ENCODE assay signal across 36 cellular contexts in genomic region chr5:62795912-62796311, GRCh38.
DNase-seq lines count a peak whose midpoint lies in the region; ATAC-seq, FAIRE-seq and TF ChIP-seq lines count a peak whose summit lies in the region.
"Had no signal": no experiment of that assay in that cellular context is flagged by ENCODE, and none has a peak within 500 bp of the region (broad histone marks: within the 10 kb centered on the region; RNA-seq: fewer than 3 reads in every experiment).

No MANE protein-coding gene starts in this region.

- no peak overlapping the region for H3K27ac Mint-ChIP-seq in endodermal cell
- H3K27ac Mint-ChIP-seq: B cell; CD14-positive monocyte; CD4-positive, alpha-beta memory T cell; CD4-positive, alpha-beta T cell; CD4-positive, CD25-positive, alpha-beta regulatory T cell; CD8-positive, alpha-beta memory T cell; CD8-positive, alpha-beta T cell had no signal

- ATAC-seq in left ventricle myocardium superior (peak; percentile 17), sciatic nerve (peak; percentile 79), GM18498 (IDR thresholded peaks at IDR 0.05; ENCODE audit: unreplicated experiment) (no peak)
- ATAC-seq: A549; CD8-positive, alpha-beta T cell had no signal

- no peak for TF ChIP-seq CTCF in right atrium auricular region (IDR thresholded peaks at IDR 0.05)
- TF ChIP-seq CTCF in bronchial epithelial cell (IDR thresholded peaks at IDR 0.05; ENCODE audit: insufficient read depth, low read length, severe bottlenecking) = no peak
- no peak for TF ChIP-seq CTCF in endodermal cell (conservative IDR thresholded peaks at IDR 0.05)
- TF ChIP-seq CTCF in sigmoid colon (IDR thresholded peaks at IDR 0.05) = no peak

- no peaks in the 10 kb centered on the region for H3K36me3 Mint-ChIP-seq in endodermal cell (ENCODE audit: low read depth)
- H3K36me3 Mint-ChIP-seq: CD14-positive monocyte; CD4-positive, alpha-beta memory T cell; CD4-positive, CD25-positive, alpha-beta regulatory T cell; CD8-positive, alpha-beta T cell had no signal

- H3K9ac ChIP-seq in endodermal cell (ENCODE audit: extremely low read depth, low read length, poor library complexity, severe bottlenecking) = no peak overlapping the region
- H3K9ac ChIP-seq: BLaER1; BLaER1 treated with 17β-estradiol and CSF1 and Interleukin-3, amounts not matched to agents 10 nM and 100 nM had no signal

- H3K4me3 ChIP-seq in right atrium auricular region (no peak overlapping the region), bronchial epithelial cell (ENCODE audit: low read depth, low read length) (no peak overlapping the region), endodermal cell (ENCODE audit: low read length) (peak overlapping the region; percentile 40), sigmoid colon (no peak overlapping the region)
- H3K4me3 ChIP-seq: A549; BLaER1; BLaER1 treated with 17β-estradiol and CSF1 and Interleukin-3, amounts not matched to agents 10 nM and 100 nM had no signal

- no peak for TF ChIP-seq EP300 in sigmoid colon (IDR thresholded peaks at IDR 0.05)

- H3K27me3 ChIP-seq in right atrium auricular region (no peaks in the 10 kb centered on the region), bronchial epithelial cell (ENCODE audit: control insufficient read depth, insufficient read depth, low read length) (no peaks in the 10 kb centered on the region), endodermal cell (ENCODE audit: control insufficient read depth, insufficient read depth, low read length, poor library complexity, severe bottlenecking) (no peaks in the 10 kb centered on the region), sigmoid colon (no peaks in the 10 kb centered on the region)
- H3K27me3 ChIP-seq: BE2C; BLaER1; BLaER1 treated with 17β-estradiol and CSF1 and Interleukin-3, amounts not matched to agents 10 nM and 100 nM had no signal

- intact Hi-C loops in left ventricle myocardium superior (cut with micrococcal nuclease) (no loop called here), sciatic nerve (cut with DNase I) (no loop called here), sigmoid colon (cut with DNase I) (no loop called here)

- H3K4me1 Mint-ChIP-seq in endodermal cell = no peaks in the 10 kb centered on the region
- H3K4me1 Mint-ChIP-seq: B cell; CD14-positive monocyte; CD4-positive, alpha-beta memory T cell; CD4-positive, CD25-positive, alpha-beta regulatory T cell; CD8-positive, alpha-beta memory T cell had no signal

- H3K9me3 ChIP-seq in right atrium auricular region (peaks cover 0 to 22% of the 10 kb centered on the region in 2 donors), endodermal cell (ENCODE audit: control insufficient read depth, low read length) (peaks cover 9% of the 10 kb centered on the region), sigmoid colon (no peaks in the 10 kb centered on the region)
- H3K9me3 ChIP-seq: BE2C had no signal

- H3K4me1 ChIP-seq in right atrium auricular region (no peaks in the 10 kb centered on the region), endodermal cell (ENCODE audit: control insufficient read depth, insufficient read depth, low read length) (no peaks in the 10 kb centered on the region), sigmoid colon (no peaks in the 10 kb centered on the region)
- H3K4me1 ChIP-seq: A549; BE2C; BLaER1; BLaER1 treated with 17β-estradiol and CSF1 and Interleukin-3, amounts not matched to agents 10 nM and 100 nM; Caco-2 had no signal

- peak; percentile 23 for FAIRE-seq in bronchial epithelial cell (lab: Jason Lieb, UNC)
- FAIRE-seq: A549, D721Med had no signal

- no peak overlapping the region for H3K27ac ChIP-seq in right atrium auricular region
- no peak overlapping the region for H3K27ac ChIP-seq in endodermal cell (ENCODE audit: low read depth, low read length)
- no peak overlapping the region for H3K27ac ChIP-seq in sigmoid colon
- H3K27ac ChIP-seq: 22Rv1; A549; BLaER1; BLaER1 treated with 17β-estradiol and CSF1 and Interleukin-3, amounts not matched to agents 10 nM and 100 nM; C4-2B had no signal

- H3K4me3 Mint-ChIP-seq in endodermal cell = no peak overlapping the region
- H3K4me3 Mint-ChIP-seq: B cell; CD14-positive monocyte; CD4-positive, alpha-beta memory T cell; CD4-positive, alpha-beta T cell; CD4-positive, CD25-positive, alpha-beta regulatory T cell; CD8-positive, alpha-beta memory T cell; CD8-positive, alpha-beta T cell had no signal

- no peak for TF ChIP-seq POLR2A in sigmoid colon (IDR thresholded peaks at IDR 0.05)

- no peaks in the 10 kb centered on the region for H3K27me3 Mint-ChIP-seq in endodermal cell (ENCODE audit: insufficient read depth)
- H3K27me3 Mint-ChIP-seq: B cell; CD4-positive, alpha-beta T cell had no signal

- DNase-seq in left ventricle myocardium superior (no peak), right atrium auricular region (ENCODE audit: low spot score) (no peak), bronchial epithelial cell (ENCODE audit: low read depth) (no peak), endodermal cell (no peak), sciatic nerve (ENCODE audit: low spot score) (no peak), occipital lobe (lab: John Stamatoyannopoulos, UW) (no peak), sigmoid colon (no peak)
- DNase-seq: 8988T; ACHN; AML-193; BE2C; C1 segment of cervical spinal cord; Caco-2; Calu3; CD4-positive, alpha-beta memory T cell; CD4-positive, alpha-beta T cell; CD4-positive, CD25-positive, alpha-beta regulatory T cell; CD8-positive, alpha-beta memory T cell; CD8-positive, alpha-beta T cell; COR-L47; DMS 273 treated with DMSO at 0.1 percent for 48 hours; DMS153; DMS53; DMS79; DMS79 treated with DMSO at 0.1 percent for 48 hours; DND-41; EL had no signal

- peaks cover 35% of the 10 kb centered on the region for H3K9me3 Mint-ChIP-seq in endodermal cell

- H3K36me3 ChIP-seq in right atrium auricular region (no peaks in the 10 kb centered on the region), bronchial epithelial cell (ENCODE audit: control insufficient read depth, insufficient read depth, low read length) (no peaks in the 10 kb centered on the region), endodermal cell (ENCODE audit: control insufficient read depth, insufficient read depth, low read length) (no peaks in the 10 kb centered on the region), sigmoid colon (no peaks in the 10 kb centered on the region)
- H3K36me3 ChIP-seq: BE2C; BLaER1; BLaER1 treated with 17β-estradiol and CSF1 and Interleukin-3, amounts not matched to agents 10 nM and 100 nM had no signal
